ENCODE assay signal across 1 cellular context in the genomic region with DNA sequence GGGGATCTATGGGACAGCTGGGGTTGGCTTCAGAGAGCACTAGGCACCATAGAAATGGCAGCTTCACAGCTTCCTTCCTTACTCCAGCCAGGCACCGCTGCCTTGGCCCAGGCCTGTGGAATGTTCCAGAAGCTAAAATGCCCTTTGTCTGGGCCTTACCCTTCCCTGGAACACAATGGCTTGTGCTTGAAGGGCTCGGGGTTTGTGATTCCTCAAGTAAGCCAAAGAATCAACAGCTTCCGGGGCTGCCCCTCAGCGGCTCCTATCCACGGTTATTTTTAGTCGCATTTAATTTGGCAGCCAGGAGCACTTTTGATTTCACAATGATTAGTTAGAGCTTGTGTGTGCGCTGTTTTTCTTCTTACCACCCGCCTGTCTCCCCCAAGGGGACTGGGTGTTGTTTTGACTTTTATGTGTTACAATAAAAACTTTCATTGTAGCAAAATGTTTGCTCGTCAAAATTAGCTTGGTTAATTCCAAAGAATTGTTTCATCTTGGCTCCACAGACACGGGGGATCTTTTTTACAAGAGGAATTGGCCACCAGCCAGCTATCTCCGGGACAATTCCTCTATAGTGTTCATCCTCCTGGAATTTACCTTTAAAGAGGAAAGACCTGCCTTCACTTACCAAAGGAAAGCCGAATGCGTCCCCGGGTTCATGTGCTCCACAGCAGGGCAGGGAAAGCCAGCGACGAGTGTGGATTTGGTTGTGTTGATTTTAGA.
TF ChIP-seq lines count a peak whose summit lies in the region.

No MANE protein-coding gene starts in this region.

TF ChIP-seq in H1, 55 proteins besides CTCF, POLR2A, EP300 and RAD21 (continued from another document):
- TF ChIP-seq SRF (IDR thresholded peaks at IDR 0.05; ENCODE audit: low read depth, low read length) (no peak), SIRT6 (IDR thresholded peaks at IDR 0.05; ENCODE audit: low read length) (no peak), POU5F1 (IDR thresholded peaks at IDR 0.05; ENCODE audit: low read depth, low read length) (no peak)
- TF ChIP-seq, protein P1, sequence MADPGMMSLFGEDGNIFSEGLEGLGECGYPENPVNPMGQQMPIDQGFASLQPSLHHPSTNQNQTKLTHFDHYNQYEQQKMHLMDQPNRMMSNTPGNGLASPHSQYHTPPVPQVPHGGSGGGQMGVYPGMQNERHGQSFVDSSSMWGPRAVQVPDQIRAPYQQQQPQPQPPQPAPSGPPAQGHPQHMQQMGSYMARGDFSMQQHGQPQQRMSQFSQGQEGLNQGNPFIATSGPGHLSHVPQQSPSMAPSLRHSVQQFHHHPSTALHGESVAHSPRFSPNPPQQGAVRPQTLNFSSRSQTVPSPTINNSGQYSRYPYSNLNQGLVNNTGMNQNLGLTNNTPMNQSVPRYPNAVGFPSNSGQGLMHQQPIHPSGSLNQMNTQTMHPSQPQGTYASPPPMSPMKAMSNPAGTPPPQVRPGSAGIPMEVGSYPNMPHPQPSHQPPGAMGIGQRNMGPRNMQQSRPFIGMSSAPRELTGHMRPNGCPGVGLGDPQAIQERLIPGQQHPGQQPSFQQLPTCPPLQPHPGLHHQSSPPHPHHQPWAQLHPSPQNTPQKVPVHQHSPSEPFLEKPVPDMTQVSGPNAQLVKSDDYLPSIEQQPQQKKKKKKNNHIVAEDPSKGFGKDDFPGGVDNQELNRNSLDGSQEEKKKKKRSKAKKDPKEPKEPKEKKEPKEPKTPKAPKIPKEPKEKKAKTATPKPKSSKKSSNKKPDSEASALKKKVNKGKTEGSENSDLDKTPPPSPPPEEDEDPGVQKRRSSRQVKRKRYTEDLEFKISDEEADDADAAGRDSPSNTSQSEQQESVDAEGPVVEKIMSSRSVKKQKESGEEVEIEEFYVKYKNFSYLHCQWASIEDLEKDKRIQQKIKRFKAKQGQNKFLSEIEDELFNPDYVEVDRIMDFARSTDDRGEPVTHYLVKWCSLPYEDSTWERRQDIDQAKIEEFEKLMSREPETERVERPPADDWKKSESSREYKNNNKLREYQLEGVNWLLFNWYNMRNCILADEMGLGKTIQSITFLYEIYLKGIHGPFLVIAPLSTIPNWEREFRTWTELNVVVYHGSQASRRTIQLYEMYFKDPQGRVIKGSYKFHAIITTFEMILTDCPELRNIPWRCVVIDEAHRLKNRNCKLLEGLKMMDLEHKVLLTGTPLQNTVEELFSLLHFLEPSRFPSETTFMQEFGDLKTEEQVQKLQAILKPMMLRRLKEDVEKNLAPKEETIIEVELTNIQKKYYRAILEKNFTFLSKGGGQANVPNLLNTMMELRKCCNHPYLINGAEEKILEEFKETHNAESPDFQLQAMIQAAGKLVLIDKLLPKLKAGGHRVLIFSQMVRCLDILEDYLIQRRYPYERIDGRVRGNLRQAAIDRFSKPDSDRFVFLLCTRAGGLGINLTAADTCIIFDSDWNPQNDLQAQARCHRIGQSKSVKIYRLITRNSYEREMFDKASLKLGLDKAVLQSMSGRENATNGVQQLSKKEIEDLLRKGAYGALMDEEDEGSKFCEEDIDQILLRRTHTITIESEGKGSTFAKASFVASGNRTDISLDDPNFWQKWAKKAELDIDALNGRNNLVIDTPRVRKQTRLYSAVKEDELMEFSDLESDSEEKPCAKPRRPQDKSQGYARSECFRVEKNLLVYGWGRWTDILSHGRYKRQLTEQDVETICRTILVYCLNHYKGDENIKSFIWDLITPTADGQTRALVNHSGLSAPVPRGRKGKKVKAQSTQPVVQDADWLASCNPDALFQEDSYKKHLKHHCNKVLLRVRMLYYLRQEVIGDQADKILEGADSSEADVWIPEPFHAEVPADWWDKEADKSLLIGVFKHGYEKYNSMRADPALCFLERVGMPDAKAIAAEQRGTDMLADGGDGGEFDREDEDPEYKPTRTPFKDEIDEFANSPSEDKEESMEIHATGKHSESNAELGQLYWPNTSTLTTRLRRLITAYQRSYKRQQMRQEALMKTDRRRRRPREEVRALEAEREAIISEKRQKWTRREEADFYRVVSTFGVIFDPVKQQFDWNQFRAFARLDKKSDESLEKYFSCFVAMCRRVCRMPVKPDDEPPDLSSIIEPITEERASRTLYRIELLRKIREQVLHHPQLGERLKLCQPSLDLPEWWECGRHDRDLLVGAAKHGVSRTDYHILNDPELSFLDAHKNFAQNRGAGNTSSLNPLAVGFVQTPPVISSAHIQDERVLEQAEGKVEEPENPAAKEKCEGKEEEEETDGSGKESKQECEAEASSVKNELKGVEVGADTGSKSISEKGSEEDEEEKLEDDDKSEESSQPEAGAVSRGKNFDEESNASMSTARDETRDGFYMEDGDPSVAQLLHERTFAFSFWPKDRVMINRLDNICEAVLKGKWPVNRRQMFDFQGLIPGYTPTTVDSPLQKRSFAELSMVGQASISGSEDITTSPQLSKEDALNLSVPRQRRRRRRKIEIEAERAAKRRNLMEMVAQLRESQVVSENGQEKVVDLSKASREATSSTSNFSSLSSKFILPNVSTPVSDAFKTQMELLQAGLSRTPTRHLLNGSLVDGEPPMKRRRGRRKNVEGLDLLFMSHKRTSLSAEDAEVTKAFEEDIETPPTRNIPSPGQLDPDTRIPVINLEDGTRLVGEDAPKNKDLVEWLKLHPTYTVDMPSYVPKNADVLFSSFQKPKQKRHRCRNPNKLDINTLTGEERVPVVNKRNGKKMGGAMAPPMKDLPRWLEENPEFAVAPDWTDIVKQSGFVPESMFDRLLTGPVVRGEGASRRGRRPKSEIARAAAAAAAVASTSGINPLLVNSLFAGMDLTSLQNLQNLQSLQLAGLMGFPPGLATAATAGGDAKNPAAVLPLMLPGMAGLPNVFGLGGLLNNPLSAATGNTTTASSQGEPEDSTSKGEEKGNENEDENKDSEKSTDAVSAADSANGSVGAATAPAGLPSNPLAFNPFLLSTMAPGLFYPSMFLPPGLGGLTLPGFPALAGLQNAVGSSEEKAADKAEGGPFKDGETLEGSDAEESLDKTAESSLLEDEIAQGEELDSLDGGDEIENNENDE (IDR thresholded peaks at IDR 0.05; ENCODE audit: insufficient replicate concordance, low read length) = no peak
